In the genomic region with DNA sequence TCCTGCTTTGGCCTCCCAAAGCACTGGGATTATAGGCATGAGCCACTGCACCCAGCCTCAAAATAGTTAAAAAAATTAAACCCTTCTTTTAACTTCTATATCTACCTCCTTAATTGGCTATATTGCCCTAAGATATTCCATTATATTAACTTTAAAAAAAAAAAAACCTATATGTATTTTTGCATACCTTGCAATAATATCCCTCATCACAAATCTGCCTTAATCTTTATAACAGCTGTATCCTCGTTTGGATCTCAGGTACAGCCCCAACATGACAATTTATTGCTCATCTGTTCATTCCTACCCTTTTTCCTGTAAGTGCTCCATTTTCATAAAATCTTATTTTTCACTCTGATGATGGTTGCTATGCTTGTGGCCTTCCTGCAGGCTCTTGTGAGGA, we compare ENCODE assay signal across 14 cellular contexts. TPM values are rescaled to one million over a fixed set of nuclear protein-coding genes. Genes with fewer than 3 reads are reported as not detected.
"Had no signal": no experiment of that assay in that cellular context is flagged by ENCODE, and none has a peak within 500 bp of the region (broad histone marks: within the 10 kb centered on the region; RNA-seq: fewer than 3 reads in every experiment).

No MANE protein-coding gene starts in this region.

- H3K4me3 ChIP-seq: gastrocnemius medialis, lower lobe of right lung, psoas muscle had no signal

- FAIRE-seq: astrocyte, bronchial epithelial cell, islet of Langerhans had no signal

- H3K4me1 ChIP-seq: gastrocnemius medialis, lower lobe of right lung, psoas muscle had no signal

- ATAC-seq: lower lobe of right lung, psoas muscle, sciatic nerve had no signal

- H3K27me3 ChIP-seq: gastrocnemius medialis had no signal

- H3K4me3 Mint-ChIP-seq: endodermal cell; T-helper 2 cell treated with Interferon-gamma antibody and Interleukin-4, amounts not matched to agents 5 μg/mL and 100 μg/mL, for 36 hours had no signal

- H3K4me1 Mint-ChIP-seq: endodermal cell had no signal

- DNase-seq: activated CD4-positive, alpha-beta T cell treated with anti-CD3 and anti-CD28 coated beads, Interleukin-2, amount 50 U/mL, for 48 hours; activated CD8-positive, alpha-beta memory T cell treated with anti-CD3 and anti-CD28 coated beads, Interleukin-2, amount 50 U/mL, for 4 hours; gastrocnemius medialis; left colon; lower lobe of right lung; psoas muscle had no signal

- H3K9me3 ChIP-seq: gastrocnemius medialis, lower lobe of right lung, psoas muscle had no signal

- H3K27ac ChIP-seq: lower lobe of right lung, psoas muscle had no signal

- H3K9me3 Mint-ChIP-seq: T-helper 2 cell treated with Interferon-gamma antibody and Interleukin-4, amounts not matched to agents 5 μg/mL and 100 μg/mL, for 36 hours had no signal

RNA-seq across cellular contexts. Expression of a gene that starts 42.2 kb away (rescaled TPM):
- total RNA-seq: endodermal cell, osteoblast had no signal
- polyA plus RNA-seq: neural cell had no signal
